Comparison of ENCODE assay signal across 8 cellular contexts in genomic region chr3:177191108-177191779, GRCh38. TPM values are rescaled to one million over a fixed set of nuclear protein-coding genes. Genes with fewer than 3 reads are reported as not detected.
A peak's percentile ranks its signal among the peaks of the same experiment; 100 is the strongest.
DNase-seq lines count a peak whose midpoint lies in the region; ATAC-seq, FAIRE-seq and TF ChIP-seq lines count a peak whose summit lies in the region.

No MANE protein-coding gene starts in this region.

- POLR2A ChIA-PET in Panc1 (lab: Charles Lee) = no interaction called here

- TF ChIP-seq CTCF in left ventricle myocardium inferior (IDR thresholded peaks at IDR 0.05; ENCODE audit: borderline replicate concordance) = no peak
- TF ChIP-seq CTCF in Panc1 (IDR thresholded peaks at IDR 0.05) = no peak
- TF ChIP-seq CTCF in upper lobe of right lung (IDR thresholded peaks at IDR 0.05) = no peak

- no peaks in the 10 kb centered on the region for H3K9me3 ChIP-seq in left ventricle myocardium inferior (replicated peaks)
- no peaks in the 10 kb centered on the region for H3K9me3 ChIP-seq in Panc1 (ENCODE audit: control insufficient read depth, insufficient read depth, low read depth, low read length)
- H3K9me3 ChIP-seq in upper lobe of right lung = no peaks in the 10 kb centered on the region

- CTCF ChIA-PET in Panc1 (lab: Charles Lee) = no interaction called here

- DNase-seq in left ventricle myocardium inferior = no peak
- no peak for DNase-seq in cardiac septum (ENCODE audit: low spot score)
- no peak for DNase-seq in Panc1 (ENCODE audit: low read depth, low spot score)
- no peak for DNase-seq in left ventricle myocardium superior
- DNase-seq in upper lobe of right lung = no peak
- no peak for DNase-seq in HTR-8/SVneo (ENCODE audit: insufficient read length, low spot score)

- H3K36me3 ChIP-seq in left ventricle myocardium inferior (no peaks in the 10 kb centered on the region), Panc1 (ENCODE audit: control insufficient read depth, insufficient read depth, low read length) (no peaks in the 10 kb centered on the region; the same call in 1 of the 2 replicates), upper lobe of right lung (no peaks in the 10 kb centered on the region)

- H3K27me3 ChIP-seq in left ventricle myocardium inferior (ENCODE audit: low read depth) = no peaks in the 10 kb centered on the region
- no peaks in the 10 kb centered on the region for H3K27me3 ChIP-seq in Panc1 (ENCODE audit: control insufficient read depth, insufficient read depth, low read length)
- H3K27me3 ChIP-seq in upper lobe of right lung = no peaks in the 10 kb centered on the region

- intact Hi-C loops in left ventricle myocardium inferior (cut with micrococcal nuclease) (no loop called here), cardiac septum (cut with DNase I) (loop anchor here (5.0 to 10.0 kb wide), 5 partner anchors 59 to 594 kb away; no protein-coding TSS in a partner anchor), Panc1 (cut with micrococcal nuclease; ENCODE audit: unreplicated experiment) (loop anchor here (10.0 kb wide), 2 partner anchors 404 to 1194 kb away; no protein-coding TSS in a partner anchor), left ventricle myocardium superior (cut with micrococcal nuclease) (loop anchor here (10.0 kb wide), 1 partner anchor 136 kb away; no protein-coding TSS in a partner anchor), upper lobe of right lung (cut with DNase I) (no loop called here)

- no TSS peak for BruUV-seq in Panc1 (replicated peaks; lab: Mats Ljungman, UMichigan)

- no peak for ATAC-seq in Panc1
- ATAC-seq in left ventricle myocardium superior = peak; percentile 9
- ATAC-seq in upper lobe of right lung = peak; percentile 36
- no peak for ATAC-seq in HG03196 (IDR thresholded peaks at IDR 0.05; ENCODE audit: unreplicated experiment)
- no peak for ATAC-seq in HG03045 (IDR thresholded peaks at IDR 0.05; ENCODE audit: unreplicated experiment)

- peak overlapping the region; percentile 61 for H3K27ac ChIP-seq in left ventricle myocardium inferior (replicated peaks)
- H3K27ac ChIP-seq in Panc1 (ENCODE audit: low read length) = peak overlapping the region; percentile 72
- H3K27ac ChIP-seq in upper lobe of right lung = no peak overlapping the region

- peaks cover 63% of the 10 kb centered on the region for H3K4me1 ChIP-seq in left ventricle myocardium inferior
- H3K4me1 ChIP-seq in Panc1 (ENCODE audit: control insufficient read depth, insufficient read depth, low read length) = peaks cover 28% of the 10 kb centered on the region
- peaks cover 27% of the 10 kb centered on the region for H3K4me1 ChIP-seq in upper lobe of right lung

- H3K4me3 ChIP-seq in left ventricle myocardium inferior (no peak overlapping the region), Panc1 (ENCODE audit: low read depth in 2 of 2, low read length in 2 of 2) (no peak overlapping the region), upper lobe of right lung (no peak overlapping the region)

- in situ Hi-C loops in Panc1 (cut with HindIII; ENCODE audit: low pct_unique_long_range_greater_than_20kb, low sequenced_read_pairs) = no loop called here

- no peak for FAIRE-seq in HTR-8/SVneo (lab: Jason Lieb, UNC)

RNA-seq across cellular contexts. Expression of gene TBL1XR1, which starts 6.0 kb away (rescaled TPM):
- 102 TPM for total RNA-seq in left ventricle myocardium inferior
- total RNA-seq in cardiac septum = 164 TPM
- 192 TPM for total RNA-seq in Panc1 (2021; ENCODE audit: unreplicated experiment)
- 57.6 TPM for polyA plus RNA-seq in Panc1 (2012; ENCODE audit: insufficient read length)
- total RNA-seq in left ventricle myocardium superior = 99.6 TPM
- total RNA-seq in upper lobe of right lung = 156 TPM

Comparison
In these comparisons a context has a peak if more than half of its experiments do, and no peak if none do; other contexts are left out.
1. intact Hi-C loops: an anchor here in cardiac septum (5.0 to 10.0 kb wide), Panc1 (10.0 kb wide) and left ventricle myocardium superior (10.0 kb wide); none called in left ventricle myocardium inferior and upper lobe of right lung.
2. ATAC-seq: peak in left ventricle myocardium superior (single experiment) and upper lobe of right lung (single experiment); none in Panc1 (single experiment), HG03196 (single experiment) and HG03045 (single experiment).